10 cellular contexts compared by ENCODE assay signal in the genomic region with DNA sequence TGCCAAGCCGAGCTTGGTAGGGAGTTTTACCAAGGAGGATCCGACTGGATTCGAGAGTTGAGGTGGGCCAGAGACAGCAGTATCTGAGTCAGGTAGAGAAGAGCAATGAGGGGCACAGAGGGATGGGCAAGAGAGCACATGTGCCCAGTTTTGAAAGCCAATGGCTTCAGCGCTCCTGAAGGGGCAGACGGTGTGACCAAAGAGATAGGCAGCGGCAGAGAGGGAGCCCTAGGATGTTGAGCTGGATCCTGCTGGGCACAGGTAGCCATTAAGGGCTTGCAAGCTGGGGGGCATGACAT. TPM values are rescaled to one million over a fixed set of nuclear protein-coding genes. Genes with fewer than 3 reads are reported as not detected.
DNase-seq lines count a peak whose midpoint lies in the region; ATAC-seq and TF ChIP-seq lines count a peak whose summit lies in the region.
"Had no signal": no experiment of that assay in that cellular context is flagged by ENCODE, and none has a peak within 500 bp of the region (broad histone marks: within the 10 kb centered on the region; RNA-seq: fewer than 3 reads in every experiment).

No MANE protein-coding gene starts in this region.

- H3K9me3 ChIP-seq in DOHH2 (ENCODE audit: control insufficient read depth, insufficient read depth, low read length) (no peaks in the 10 kb centered on the region), OCI-LY7 (ENCODE audit: low read length) (no peaks in the 10 kb centered on the region), iPS DF 6.9 (ENCODE audit: control insufficient read depth, insufficient read depth, low read length) (no peaks in the 10 kb centered on the region)

- H3K4me1 Mint-ChIP-seq in progenitor cell of endocrine pancreas (ENCODE audit: low read depth) = peaks cover 42% of the 10 kb centered on the region

- H3K4me1 ChIP-seq in DOHH2 (ENCODE audit: control insufficient read depth, low read length) (peaks cover 34% of the 10 kb centered on the region), OCI-LY7 (ENCODE audit: insufficient read depth, low read length, poor library complexity, severe bottlenecking) (peaks cover 27% of the 10 kb centered on the region), iPS DF 6.9 (ENCODE audit: control insufficient read depth, insufficient read depth, low read length) (no peaks in the 10 kb centered on the region; the same call in none of the 2 replicates)

- H3K36me3 ChIP-seq in DOHH2 (ENCODE audit: control insufficient read depth, low read length) (no peaks in the 10 kb centered on the region), OCI-LY7 (ENCODE audit: insufficient read depth, low read length) (no peaks in the 10 kb centered on the region), iPS DF 6.9 (ENCODE audit: control insufficient read depth, insufficient read depth, low read length) (peaks cover 26% of the 10 kb centered on the region)

- no peaks in the 10 kb centered on the region for H3K27me3 Mint-ChIP-seq in progenitor cell of endocrine pancreas

- H3K9me3 Mint-ChIP-seq in progenitor cell of endocrine pancreas (ENCODE audit: low read depth) = no peaks in the 10 kb centered on the region
- H3K9me3 Mint-ChIP-seq: stimulated activated naive CD8-positive, alpha-beta T cell treated with anti-CD3 and anti-CD28 coated beads, Interleukin-15, amount 100 ng/mL, for 72 hours had no signal

- TF ChIP-seq CTCF in DOHH2 (IDR thresholded peaks at IDR 0.05; ENCODE audit: low read depth, low read length, poor library complexity, severe bottlenecking) (no peak), OCI-LY7 (conservative IDR thresholded peaks at IDR 0.05; ENCODE audit: low read length) (no peak), progenitor cell of endocrine pancreas (IDR thresholded peaks at IDR 0.05; ENCODE audit: unreplicated experiment) (no peak)

- peaks cover 11% of the 10 kb centered on the region for H3K36me3 Mint-ChIP-seq in progenitor cell of endocrine pancreas (ENCODE audit: insufficient read depth)

- H3K4me2 ChIP-seq in DOHH2 (ENCODE audit: low read length) (peak overlapping the region; percentile 70), OCI-LY7 (ENCODE audit: low read length) (peak overlapping the region; percentile 83)

- ATAC-seq in HG03342 (IDR thresholded peaks at IDR 0.05; ENCODE audit: unreplicated experiment) = no peak

- no peak for DNase-seq in OCI-LY7 (ENCODE audit: low spot score)
- no peak for DNase-seq in iPS DF 6.9 (ENCODE audit: low read depth, low spot score)
- no peak for DNase-seq in progenitor cell of endocrine pancreas (ENCODE audit: low spot score, unreplicated experiment)
- DNase-seq in activated CD4-positive, CD25-positive, alpha-beta regulatory T cell (lab: John Stamatoyannopoulos, UW) = no peak
- DNase-seq in pons (ENCODE audit: low spot score) = no peak
- DNase-seq in T-helper 2 cell = no peak
- DNase-seq: stimulated activated CD4-positive, alpha-beta T cell treated with anti-CD3 and anti-CD28 coated beads, Interleukin-12 subunit alpha, Interleukin-12 subunit beta, amount 100 ng/mL, for 4 hours; stimulated activated naive CD8-positive, alpha-beta T cell treated with anti-CD3 and anti-CD28 coated beads, Interleukin-15, amount 100 ng/mL, for 72 hours had no signal

- H3K27ac Mint-ChIP-seq in progenitor cell of endocrine pancreas = peak overlapping the region; percentile 94
- H3K27ac Mint-ChIP-seq: stimulated activated naive CD8-positive, alpha-beta T cell treated with anti-CD3 and anti-CD28 coated beads, Interleukin-15, amount 100 ng/mL, for 72 hours had no signal

- peak overlapping the region; percentile 91 for H3K4me3 Mint-ChIP-seq in progenitor cell of endocrine pancreas (ENCODE audit: low read depth)

- H3K4me3 ChIP-seq in DOHH2 (ENCODE audit: low read length) = peak overlapping the region; percentile 69
- no peak overlapping the region for H3K4me3 ChIP-seq in OCI-LY7 (ENCODE audit: low read depth, low read length, poor library complexity, severe bottlenecking)
- H3K4me3 ChIP-seq in iPS DF 6.9 (ENCODE audit: low read length) = peak overlapping the region; percentile 84

- no peak overlapping the region; the same call in 1 of the 2 replicates for H2AFZ ChIP-seq in OCI-LY7 (ENCODE audit: low read length)

- no TSS peak for BruUV-seq in OCI-LY7 (replicated peaks; lab: Mats Ljungman, UMichigan)

- H3K27me3 ChIP-seq in DOHH2 (ENCODE audit: control insufficient read depth, low read length) (no peaks in the 10 kb centered on the region), iPS DF 6.9 (ENCODE audit: control insufficient read depth, insufficient read depth, low read length) (no peaks in the 10 kb centered on the region)

- CTCF ChIA-PET in OCI-LY7 (lab: Charles Lee; ENCODE audit: unreplicated experiment) = interaction anchor here (0.6 kb wide), 1 partner anchor 24 kb away, joined by 13 read pairs; no protein-coding TSS in a partner anchor

- no peaks in the 10 kb centered on the region for H4K20me1 ChIP-seq in DOHH2 (ENCODE audit: control insufficient read depth, insufficient read depth, low read depth, low read length)
- H4K20me1 ChIP-seq in OCI-LY7 (ENCODE audit: insufficient read depth, low read length) = no peaks in the 10 kb centered on the region

- intact Hi-C loops in OCI-LY7 (cut with micrococcal nuclease; ENCODE audit: unreplicated experiment) = loop anchor here (10.0 kb wide), 1 partner anchor 423 kb away; no protein-coding TSS in a partner anchor

- peaks cover 15% of the 10 kb centered on the region for H3F3A ChIP-seq in DOHH2 (ENCODE audit: control insufficient read depth, insufficient read depth)

- H3K27ac ChIP-seq in DOHH2 (ENCODE audit: low read depth, low read length) (no peak overlapping the region), OCI-LY7 (ENCODE audit: low read depth, low read length, poor library complexity, severe bottlenecking) (no peak overlapping the region), iPS DF 6.9 (ENCODE audit: low read length) (no peak overlapping the region)

- POLR2A ChIA-PET in OCI-LY7 (lab: Charles Lee) = no interaction called here

- no peaks in the 10 kb centered on the region for H3K79me2 ChIP-seq in DOHH2 (ENCODE audit: control insufficient read depth, low read length)
- H3K79me2 ChIP-seq in OCI-LY7 (ENCODE audit: insufficient read depth, low read depth, low read length) = no peaks in the 10 kb centered on the region

- WGBS in iPS DF 6.9 (ENCODE audit: insufficient coverage, insufficient read length) = no CpG with 5 or more reads among the region's 6 CpGs

- H3K9me2 ChIP-seq in DOHH2 (replicated peaks; ENCODE audit: control insufficient read depth, low read length) = no peaks in the 10 kb centered on the region
- H3K9me2 ChIP-seq in OCI-LY7 (ENCODE audit: insufficient read depth, low read length) = no peaks in the 10 kb centered on the region

RNA-seq across cellular contexts. Expression of a gene that starts 0.9 kb away (rescaled TPM):
- total RNA-seq in OCI-LY7 (2014; rRNA removed; shearing (Covaris generic)) = 0.39 and 1.2 TPM in 2 replicates
- total RNA-seq in OCI-LY7 (2022) = 3.5 and 4.5 TPM in 2 replicates
- 244 and 258 TPM in 2 replicates for total RNA-seq in progenitor cell of endocrine pancreas

RNA-seq across cellular contexts. Expression of a gene that starts 45.9 kb away (rescaled TPM):
- 59.6 and 64.3 TPM in 2 replicates for total RNA-seq in OCI-LY7 (2014; rRNA removed; shearing (Covaris generic))
- 132 and 142 TPM in 2 replicates for total RNA-seq in OCI-LY7 (2022)
- total RNA-seq in progenitor cell of endocrine pancreas = 168 and 178 TPM in 2 replicates

Comparison
In these comparisons a context has a peak if more than half of its experiments do, and no peak if none do; other contexts are left out.
1. RNA of a gene that starts 0.9 kb away (total RNA-seq): 244 to 258 TPM in progenitor cell of endocrine pancreas; 0.39 to 4.5 TPM in OCI-LY7; every median in the first group is over 10 times any median in the second.